2 cellular contexts compared by ENCODE assay signal in genomic region chr17:50808413-50808812, GRCh38.
TF ChIP-seq lines count a peak whose summit lies in the region.

No MANE protein-coding gene starts in this region.

TF ChIP-seq in GM23338, 12 proteins besides CTCF, POLR2A, EP300 and RAD21:
- no peak for TF ChIP-seq NANOG (IDR thresholded peaks at IDR 0.05; ENCODE audit: borderline replicate concordance)
- no peak for TF ChIP-seq EZH2phosphoT487 (IDR thresholded peaks at IDR 0.05; ENCODE audit: unreplicated experiment)
- no peak for TF ChIP-seq ETS1 (IDR thresholded peaks at IDR 0.05)
- no peak for TF ChIP-seq ZNF114 (CRISPR knock-in tag; IDR thresholded peaks at IDR 0.05)
- no peak for TF ChIP-seq CREB1 (CRISPR knock-in tag; IDR thresholded peaks at IDR 0.05; ENCODE audit: low read depth)
- TF ChIP-seq REST (IDR thresholded peaks at IDR 0.05; ENCODE audit: unreplicated experiment) = no peak
- TF ChIP-seq EZH2 (IDR thresholded peaks at IDR 0.05; ENCODE audit: low read depth, unreplicated experiment) = no peak
- no peak for TF ChIP-seq ZNF331 (CRISPR knock-in tag; IDR thresholded peaks at IDR 0.05; ENCODE audit: low read depth)
- no peak for TF ChIP-seq POLR2AphosphoS5 (IDR thresholded peaks at IDR 0.05; ENCODE audit: low read depth)
- no peak for TF ChIP-seq STAT1 (IDR thresholded peaks at IDR 0.05; ENCODE audit: unreplicated experiment)
- TF ChIP-seq JUNB (IDR thresholded peaks at IDR 0.05; ENCODE audit: unreplicated experiment) = no peak
- TF ChIP-seq, protein P1, sequence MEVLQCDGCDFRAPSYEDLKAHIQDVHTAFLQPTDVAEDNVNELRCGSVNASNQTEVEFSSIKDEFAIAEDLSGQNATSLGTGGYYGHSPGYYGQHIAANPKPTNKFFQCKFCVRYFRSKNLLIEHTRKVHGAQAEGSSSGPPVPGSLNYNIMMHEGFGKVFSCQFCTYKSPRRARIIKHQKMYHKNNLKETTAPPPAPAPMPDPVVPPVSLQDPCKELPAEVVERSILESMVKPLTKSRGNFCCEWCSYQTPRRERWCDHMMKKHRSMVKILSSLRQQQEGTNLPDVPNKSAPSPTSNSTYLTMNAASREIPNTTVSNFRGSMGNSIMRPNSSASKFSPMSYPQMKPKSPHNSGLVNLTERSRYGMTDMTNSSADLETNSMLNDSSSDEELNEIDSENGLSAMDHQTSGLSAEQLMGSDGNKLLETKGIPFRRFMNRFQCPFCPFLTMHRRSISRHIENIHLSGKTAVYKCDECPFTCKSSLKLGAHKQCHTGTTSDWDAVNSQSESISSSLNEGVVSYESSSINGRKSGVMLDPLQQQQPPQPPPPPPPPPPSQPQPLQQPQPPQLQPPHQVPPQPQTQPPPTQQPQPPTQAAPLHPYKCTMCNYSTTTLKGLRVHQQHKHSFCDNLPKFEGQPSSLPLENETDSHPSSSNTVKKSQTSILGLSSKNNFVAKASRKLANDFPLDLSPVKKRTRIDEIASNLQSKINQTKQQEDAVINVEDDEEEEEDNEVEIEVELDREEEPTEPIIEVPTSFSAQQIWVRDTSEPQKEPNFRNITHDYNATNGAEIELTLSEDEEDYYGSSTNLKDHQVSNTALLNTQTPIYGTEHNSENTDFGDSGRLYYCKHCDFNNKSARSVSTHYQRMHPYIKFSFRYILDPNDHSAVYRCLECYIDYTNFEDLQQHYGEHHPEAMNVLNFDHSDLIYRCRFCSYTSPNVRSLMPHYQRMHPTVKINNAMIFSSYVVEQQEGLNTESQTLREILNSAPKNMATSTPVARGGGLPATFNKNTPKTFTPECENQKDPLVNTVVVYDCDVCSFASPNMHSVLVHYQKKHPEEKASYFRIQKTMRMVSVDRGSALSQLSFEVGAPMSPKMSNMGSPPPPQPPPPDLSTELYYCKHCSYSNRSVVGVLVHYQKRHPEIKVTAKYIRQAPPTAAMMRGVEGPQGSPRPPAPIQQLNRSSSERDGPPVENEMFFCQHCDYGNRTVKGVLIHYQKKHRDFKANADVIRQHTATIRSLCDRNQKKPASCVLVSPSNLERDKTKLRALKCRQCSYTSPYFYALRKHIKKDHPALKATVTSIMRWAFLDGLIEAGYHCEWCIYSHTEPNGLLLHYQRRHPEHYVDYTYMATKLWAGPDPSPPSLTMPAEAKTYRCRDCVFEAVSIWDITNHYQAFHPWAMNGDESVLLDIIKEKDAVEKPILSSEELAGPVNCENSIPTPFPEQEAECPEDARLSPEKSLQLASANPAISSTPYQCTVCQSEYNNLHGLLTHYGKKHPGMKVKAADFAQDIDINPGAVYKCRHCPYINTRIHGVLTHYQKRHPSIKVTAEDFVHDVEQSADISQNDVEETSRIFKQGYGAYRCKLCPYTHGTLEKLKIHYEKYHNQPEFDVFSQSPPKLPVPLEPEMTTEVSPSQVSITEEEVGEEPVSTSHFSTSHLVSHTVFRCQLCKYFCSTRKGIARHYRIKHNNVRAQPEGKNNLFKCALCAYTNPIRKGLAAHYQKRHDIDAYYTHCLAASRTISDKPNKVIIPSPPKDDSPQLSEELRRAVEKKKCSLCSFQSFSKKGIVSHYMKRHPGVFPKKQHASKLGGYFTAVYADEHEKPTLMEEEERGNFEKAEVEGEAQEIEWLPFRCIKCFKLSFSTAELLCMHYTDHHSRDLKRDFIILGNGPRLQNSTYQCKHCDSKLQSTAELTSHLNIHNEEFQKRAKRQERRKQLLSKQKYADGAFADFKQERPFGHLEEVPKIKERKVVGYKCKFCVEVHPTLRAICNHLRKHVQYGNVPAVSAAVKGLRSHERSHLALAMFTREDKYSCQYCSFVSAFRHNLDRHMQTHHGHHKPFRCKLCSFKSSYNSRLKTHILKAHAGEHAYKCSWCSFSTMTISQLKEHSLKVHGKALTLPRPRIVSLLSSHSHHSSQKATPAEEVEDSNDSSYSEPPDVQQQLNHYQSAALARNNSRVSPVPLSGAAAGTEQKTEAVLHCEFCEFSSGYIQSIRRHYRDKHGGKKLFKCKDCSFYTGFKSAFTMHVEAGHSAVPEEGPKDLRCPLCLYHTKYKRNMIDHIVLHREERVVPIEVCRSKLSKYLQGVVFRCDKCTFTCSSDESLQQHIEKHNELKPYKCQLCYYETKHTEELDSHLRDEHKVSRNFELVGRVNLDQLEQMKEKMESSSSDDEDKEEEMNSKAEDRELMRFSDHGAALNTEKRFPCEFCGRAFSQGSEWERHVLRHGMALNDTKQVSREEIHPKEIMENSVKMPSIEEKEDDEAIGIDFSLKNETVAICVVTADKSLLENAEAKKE (CRISPR knock-in tag; IDR thresholded peaks at IDR 0.05) = no peak

TF ChIP-seq in H1, 55 proteins besides CTCF, POLR2A, EP300 and RAD21:
- TF ChIP-seq SP2 (IDR thresholded peaks at IDR 0.05; ENCODE audit: low read length) = no peak
- no peak for TF ChIP-seq JUND (IDR thresholded peaks at IDR 0.05; ENCODE audit: low read length)
- TF ChIP-seq SP4 (IDR thresholded peaks at IDR 0.05; ENCODE audit: low read length) = no peak
- no peak for TF ChIP-seq CTBP2 (IDR thresholded peaks at IDR 0.05; ENCODE audit: borderline replicate concordance, insufficient read depth, insufficient read length, low read length)
- no peak for TF ChIP-seq ATF3 (IDR thresholded peaks at IDR 0.05; ENCODE audit: insufficient read depth, low read depth, low read length)
- no peak for TF ChIP-seq MAFK (IDR thresholded peaks at IDR 0.05; ENCODE audit: low read depth, low read length)
- no peak for TF ChIP-seq RFX5 (IDR thresholded peaks at IDR 0.05; ENCODE audit: borderline replicate concordance, low read depth, low read length)
- TF ChIP-seq POU5F1 (IDR thresholded peaks at IDR 0.05; ENCODE audit: low read depth, low read length) = no peak
- no peak for TF ChIP-seq TEAD4 (IDR thresholded peaks at IDR 0.05; ENCODE audit: low read depth, low read length)
- TF ChIP-seq HDAC2 (IDR thresholded peaks at IDR 0.05; ENCODE audit: borderline replicate concordance in 1 of 2, low read depth in 2 of 2, low read length in 2 of 2) = no peak
- TF ChIP-seq EGR1 (IDR thresholded peaks at IDR 0.05; ENCODE audit: borderline replicate concordance, low read depth, low read length) = no peak
- TF ChIP-seq KDM4A (IDR thresholded peaks at IDR 0.05; ENCODE audit: low read depth, low read length, severe bottlenecking) = no peak
- no peak for TF ChIP-seq KDM1A (IDR thresholded peaks at IDR 0.05; ENCODE audit: borderline replicate concordance, low read length)
- TF ChIP-seq CHD7 (IDR thresholded peaks at IDR 0.05; ENCODE audit: insufficient replicate concordance, low read length) = no peak
- TF ChIP-seq NRF1 (IDR thresholded peaks at IDR 0.05; ENCODE audit: low read depth, low read length) = no peak
TF ChIP-seq in H1: peak in this region for 0.
